ENCODE assay signal across 28 cellular contexts in the genomic region with DNA sequence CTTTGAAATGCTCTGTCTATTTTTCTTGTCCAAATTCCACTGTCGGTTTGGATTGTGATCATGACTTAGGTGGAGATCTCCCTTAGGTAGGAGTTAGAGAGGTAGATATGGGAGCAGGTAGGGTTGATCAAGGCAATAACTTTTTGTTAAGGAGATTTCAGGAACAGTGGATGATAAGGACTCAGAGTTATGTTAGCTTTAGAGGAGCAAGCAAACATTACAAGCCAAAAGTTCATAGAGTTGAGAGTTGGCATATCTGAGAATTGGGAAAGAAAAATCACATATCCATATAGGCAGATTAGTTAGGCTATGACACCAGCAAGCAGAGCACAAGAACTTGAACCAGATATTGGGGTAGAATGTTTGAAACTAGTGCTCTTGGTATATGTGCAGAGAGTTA.
"Had no signal": no experiment of that assay in that cellular context is flagged by ENCODE, and none has a peak within 500 bp of the region (broad histone marks: within the 10 kb centered on the region; RNA-seq: fewer than 3 reads in every experiment).

No MANE protein-coding gene starts in this region.

- FAIRE-seq: endometrium, endothelial cell of umbilical vein, frontal cortex had no signal

- H3K4me2 ChIP-seq: hepatocyte had no signal

- H2AFZ ChIP-seq: hepatocyte had no signal

- DNase-seq: colonic mucosa; cortex of kidney; dermis blood vessel endothelial cell; dorsolateral prefrontal cortex; effector CD4-positive, alpha-beta T cell; effector CD8-positive, alpha-beta T cell; effector memory CD4-positive, alpha-beta T cell; effector memory CD8-positive, alpha-beta T cell; endodermal cell; erythroblast; esophagus squamous epithelium; foreskin fibroblast; foreskin keratinocyte; foreskin melanocyte; gastrocnemius medialis; glutamatergic neuron; head of caudate nucleus; heart left ventricle; heart right ventricle had no signal

- ATAC-seq: effector memory CD8-positive, alpha-beta T cell; esophagus mucosa; foreskin keratinocyte; gastrocnemius medialis; gastroesophageal sphincter; heart left ventricle; heart right ventricle had no signal

- H3K27ac ChIP-seq: colonic mucosa, coronary artery, dorsolateral prefrontal cortex, epithelial cell of prostate, esophagus muscularis mucosa, esophagus squamous epithelium, foreskin keratinocyte, gastrocnemius medialis, gastroesophageal sphincter, heart left ventricle, heart right ventricle, hepatocyte had no signal

- H3K79me2 ChIP-seq: hepatocyte had no signal

- H3K27me3 ChIP-seq: colonic mucosa, foreskin keratinocyte, gastrocnemius medialis, hepatocyte had no signal

- H3K4me1 ChIP-seq: colonic mucosa, esophagus muscularis mucosa, esophagus squamous epithelium, gastrocnemius medialis, gastroesophageal sphincter, heart left ventricle, heart right ventricle had no signal

- H3K4me3 ChIP-seq: colonic mucosa, coronary artery, dorsolateral prefrontal cortex, esophagus muscularis mucosa, esophagus squamous epithelium, gastrocnemius medialis, gastroesophageal sphincter, heart left ventricle, heart right ventricle, hepatocyte had no signal

- H3K36me3 ChIP-seq: colonic mucosa, esophagus muscularis mucosa, esophagus squamous epithelium, gastrocnemius medialis, gastroesophageal sphincter, heart left ventricle, heart right ventricle had no signal

- H3K9me3 ChIP-seq: colonic mucosa, esophagus muscularis mucosa, esophagus squamous epithelium, gastrocnemius medialis, gastroesophageal sphincter, heart left ventricle, heart right ventricle had no signal
